1 cellular context compared by ENCODE assay signal in the genomic region with DNA sequence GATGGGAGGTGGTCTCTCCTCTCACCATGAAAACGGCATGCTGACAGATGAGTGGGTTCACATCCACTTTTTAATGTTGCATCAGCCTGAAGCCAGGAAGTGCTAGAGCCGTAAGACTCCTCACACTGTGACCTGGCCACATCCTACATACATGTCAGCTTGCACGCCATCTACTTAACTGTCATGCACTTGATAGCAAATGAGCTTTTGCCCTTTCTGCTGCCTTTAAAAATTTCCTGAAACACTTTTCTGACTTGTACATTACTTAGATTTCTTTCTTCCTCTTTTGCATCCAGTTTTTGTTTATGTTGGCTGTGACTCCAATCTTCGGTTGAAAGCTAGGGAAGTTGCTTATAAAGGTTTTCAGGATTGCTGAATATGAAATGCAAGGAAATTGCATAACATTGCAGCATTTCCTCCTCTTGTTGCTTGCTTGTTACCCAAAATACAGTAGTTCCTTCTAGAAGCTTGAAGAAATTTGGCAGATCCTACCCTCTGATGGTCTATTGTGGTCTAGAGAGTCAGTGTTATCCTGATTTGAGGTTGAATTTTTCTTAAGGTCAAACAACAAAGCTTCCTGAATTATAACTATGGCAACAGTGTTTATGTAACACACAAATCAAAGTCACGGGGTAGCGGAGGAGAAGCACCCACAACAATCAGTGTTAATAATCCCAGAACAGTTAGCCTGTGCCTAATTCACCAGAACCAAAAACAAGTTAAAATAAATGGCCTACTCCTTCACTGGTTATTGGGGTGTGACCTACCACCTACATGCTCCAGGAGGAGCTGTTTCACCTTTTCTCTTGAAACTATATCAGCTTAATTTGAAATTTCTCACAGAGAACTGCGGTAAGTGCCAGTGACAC.
TF ChIP-seq lines count a peak whose summit lies in the region.

No MANE protein-coding gene starts in this region.

TF ChIP-seq in HepG2, 621 proteins besides CTCF, POLR2A, EP300 and RAD21 (continued from another document):
- TF ChIP-seq MAF1 (CRISPR knock-in tag; IDR thresholded peaks at IDR 0.05; ENCODE audit: borderline replicate concordance) = no peak
- TF ChIP-seq NONO (IDR thresholded peaks at IDR 0.05) = no peak
- TF ChIP-seq NONO (CRISPR knock-in tag; conservative IDR thresholded peaks at IDR 0.05) = no peak
- TF ChIP-seq, protein P1, sequence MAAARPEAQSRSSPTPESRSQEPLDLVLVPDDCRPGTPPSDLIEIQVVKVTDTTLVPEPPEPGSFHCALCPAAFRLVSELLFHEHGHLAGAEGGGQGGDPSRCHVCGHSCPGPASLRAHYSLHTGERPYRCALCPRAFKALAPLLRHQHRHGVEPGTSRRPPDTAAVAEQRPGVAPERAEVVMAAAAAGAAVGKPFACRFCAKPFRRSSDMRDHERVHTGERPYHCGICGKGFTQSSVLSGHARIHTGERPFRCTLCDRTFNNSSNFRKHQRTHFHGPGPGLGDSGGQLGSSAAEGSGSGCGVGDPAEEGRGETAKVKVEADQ (CRISPR knock-in tag; IDR thresholded peaks at IDR 0.05; ENCODE audit: borderline replicate concordance) = no peak
- no peak for TF ChIP-seq DNMT1 (CRISPR knock-in tag; IDR thresholded peaks at IDR 0.05)
- TF ChIP-seq ATF7 (IDR thresholded peaks at IDR 0.05) = no peak
- no peak for TF ChIP-seq ATF7 (CRISPR knock-in tag; IDR thresholded peaks at IDR 0.05)
- TF ChIP-seq HOXA7 (CRISPR knock-in tag; IDR thresholded peaks at IDR 0.05) = no peak
- TF ChIP-seq, protein P2, sequence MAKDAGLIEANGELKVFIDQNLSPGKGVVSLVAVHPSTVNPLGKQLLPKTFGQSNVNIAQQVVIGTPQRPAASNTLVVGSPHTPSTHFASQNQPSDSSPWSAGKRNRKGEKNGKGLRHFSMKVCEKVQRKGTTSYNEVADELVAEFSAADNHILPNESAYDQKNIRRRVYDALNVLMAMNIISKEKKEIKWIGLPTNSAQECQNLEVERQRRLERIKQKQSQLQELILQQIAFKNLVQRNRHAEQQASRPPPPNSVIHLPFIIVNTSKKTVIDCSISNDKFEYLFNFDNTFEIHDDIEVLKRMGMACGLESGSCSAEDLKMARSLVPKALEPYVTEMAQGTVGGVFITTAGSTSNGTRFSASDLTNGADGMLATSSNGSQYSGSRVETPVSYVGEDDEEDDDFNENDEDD (CRISPR knock-in tag; IDR thresholded peaks at IDR 0.05; ENCODE audit: borderline replicate concordance) = no peak
- TF ChIP-seq, protein P3, sequence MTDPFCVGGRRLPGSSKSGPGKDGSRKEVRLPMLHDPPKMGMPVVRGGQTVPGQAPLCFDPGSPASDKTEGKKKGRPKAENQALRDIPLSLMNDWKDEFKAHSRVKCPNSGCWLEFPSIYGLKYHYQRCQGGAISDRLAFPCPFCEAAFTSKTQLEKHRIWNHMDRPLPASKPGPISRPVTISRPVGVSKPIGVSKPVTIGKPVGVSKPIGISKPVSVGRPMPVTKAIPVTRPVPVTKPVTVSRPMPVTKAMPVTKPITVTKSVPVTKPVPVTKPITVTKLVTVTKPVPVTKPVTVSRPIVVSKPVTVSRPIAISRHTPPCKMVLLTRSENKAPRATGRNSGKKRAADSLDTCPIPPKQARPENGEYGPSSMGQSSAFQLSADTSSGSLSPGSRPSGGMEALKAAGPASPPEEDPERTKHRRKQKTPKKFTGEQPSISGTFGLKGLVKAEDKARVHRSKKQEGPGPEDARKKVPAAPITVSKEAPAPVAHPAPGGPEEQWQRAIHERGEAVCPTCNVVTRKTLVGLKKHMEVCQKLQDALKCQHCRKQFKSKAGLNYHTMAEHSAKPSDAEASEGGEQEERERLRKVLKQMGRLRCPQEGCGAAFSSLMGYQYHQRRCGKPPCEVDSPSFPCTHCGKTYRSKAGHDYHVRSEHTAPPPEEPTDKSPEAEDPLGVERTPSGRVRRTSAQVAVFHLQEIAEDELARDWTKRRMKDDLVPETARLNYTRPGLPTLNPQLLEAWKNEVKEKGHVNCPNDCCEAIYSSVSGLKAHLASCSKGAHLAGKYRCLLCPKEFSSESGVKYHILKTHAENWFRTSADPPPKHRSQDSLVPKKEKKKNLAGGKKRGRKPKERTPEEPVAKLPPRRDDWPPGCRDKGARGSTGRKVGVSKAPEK (CRISPR knock-in tag; IDR thresholded peaks at IDR 0.05; ENCODE audit: borderline replicate concordance) = no peak
- TF ChIP-seq ATF1 (CRISPR knock-in tag; IDR thresholded peaks at IDR 0.05) = no peak
- TF ChIP-seq, protein P4, sequence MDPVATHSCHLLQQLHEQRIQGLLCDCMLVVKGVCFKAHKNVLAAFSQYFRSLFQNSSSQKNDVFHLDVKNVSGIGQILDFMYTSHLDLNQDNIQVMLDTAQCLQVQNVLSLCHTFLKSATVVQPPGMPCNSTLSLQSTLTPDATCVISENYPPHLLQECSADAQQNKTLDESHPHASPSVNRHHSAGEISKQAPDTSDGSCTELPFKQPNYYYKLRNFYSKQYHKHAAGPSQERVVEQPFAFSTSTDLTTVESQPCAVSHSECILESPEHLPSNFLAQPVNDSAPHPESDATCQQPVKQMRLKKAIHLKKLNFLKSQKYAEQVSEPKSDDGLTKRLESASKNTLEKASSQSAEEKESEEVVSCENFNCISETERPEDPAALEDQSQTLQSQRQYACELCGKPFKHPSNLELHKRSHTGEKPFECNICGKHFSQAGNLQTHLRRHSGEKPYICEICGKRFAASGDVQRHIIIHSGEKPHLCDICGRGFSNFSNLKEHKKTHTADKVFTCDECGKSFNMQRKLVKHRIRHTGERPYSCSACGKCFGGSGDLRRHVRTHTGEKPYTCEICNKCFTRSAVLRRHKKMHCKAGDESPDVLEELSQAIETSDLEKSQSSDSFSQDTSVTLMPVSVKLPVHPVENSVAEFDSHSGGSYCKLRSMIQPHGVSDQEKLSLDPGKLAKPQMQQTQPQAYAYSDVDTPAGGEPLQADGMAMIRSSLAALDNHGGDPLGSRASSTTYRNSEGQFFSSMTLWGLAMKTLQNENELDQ (CRISPR knock-in tag; IDR thresholded peaks at IDR 0.05; ENCODE audit: borderline replicate concordance) = no peak
- TF ChIP-seq, protein P5, sequence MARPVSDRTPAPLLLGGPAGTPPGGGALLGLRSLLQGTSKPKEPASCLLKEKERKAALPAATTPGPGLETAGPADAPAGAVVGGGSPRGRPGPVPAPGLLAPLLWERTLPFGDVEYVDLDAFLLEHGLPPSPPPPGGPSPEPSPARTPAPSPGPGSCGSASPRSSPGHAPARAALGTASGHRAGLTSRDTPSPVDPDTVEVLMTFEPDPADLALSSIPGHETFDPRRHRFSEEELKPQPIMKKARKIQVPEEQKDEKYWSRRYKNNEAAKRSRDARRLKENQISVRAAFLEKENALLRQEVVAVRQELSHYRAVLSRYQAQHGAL (CRISPR knock-in tag; IDR thresholded peaks at IDR 0.05; ENCODE audit: not compliant biosample characterization) = no peak
- TF ChIP-seq, protein P6, sequence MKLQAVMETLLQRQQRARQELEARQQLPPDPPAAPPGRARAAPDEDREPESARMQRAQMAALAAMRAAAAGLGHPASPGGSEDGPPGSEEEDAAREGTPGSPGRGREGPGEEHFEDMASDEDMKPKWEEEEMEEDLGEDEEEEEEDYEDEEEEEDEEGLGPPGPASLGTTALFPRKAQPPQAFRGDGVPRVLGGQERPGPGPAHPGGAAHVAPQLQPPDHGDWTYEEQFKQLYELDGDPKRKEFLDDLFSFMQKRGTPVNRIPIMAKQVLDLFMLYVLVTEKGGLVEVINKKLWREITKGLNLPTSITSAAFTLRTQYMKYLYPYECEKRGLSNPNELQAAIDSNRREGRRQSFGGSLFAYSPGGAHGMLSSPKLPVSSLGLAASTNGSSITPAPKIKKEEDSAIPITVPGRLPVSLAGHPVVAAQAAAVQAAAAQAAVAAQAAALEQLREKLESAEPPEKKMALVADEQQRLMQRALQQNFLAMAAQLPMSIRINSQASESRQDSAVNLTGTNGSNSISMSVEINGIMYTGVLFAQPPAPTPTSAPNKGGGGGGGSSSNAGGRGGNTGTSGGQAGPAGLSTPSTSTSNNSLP (IDR thresholded peaks at IDR 0.05; ENCODE audit: low read depth, low read length) = no peak
- TF ChIP-seq, protein P7, sequence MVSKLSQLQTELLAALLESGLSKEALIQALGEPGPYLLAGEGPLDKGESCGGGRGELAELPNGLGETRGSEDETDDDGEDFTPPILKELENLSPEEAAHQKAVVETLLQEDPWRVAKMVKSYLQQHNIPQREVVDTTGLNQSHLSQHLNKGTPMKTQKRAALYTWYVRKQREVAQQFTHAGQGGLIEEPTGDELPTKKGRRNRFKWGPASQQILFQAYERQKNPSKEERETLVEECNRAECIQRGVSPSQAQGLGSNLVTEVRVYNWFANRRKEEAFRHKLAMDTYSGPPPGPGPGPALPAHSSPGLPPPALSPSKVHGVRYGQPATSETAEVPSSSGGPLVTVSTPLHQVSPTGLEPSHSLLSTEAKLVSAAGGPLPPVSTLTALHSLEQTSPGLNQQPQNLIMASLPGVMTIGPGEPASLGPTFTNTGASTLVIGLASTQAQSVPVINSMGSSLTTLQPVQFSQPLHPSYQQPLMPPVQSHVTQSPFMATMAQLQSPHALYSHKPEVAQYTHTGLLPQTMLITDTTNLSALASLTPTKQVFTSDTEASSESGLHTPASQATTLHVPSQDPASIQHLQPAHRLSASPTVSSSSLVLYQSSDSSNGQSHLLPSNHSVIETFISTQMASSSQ (IDR thresholded peaks at IDR 0.05; ENCODE audit: low read depth) = no peak
- TF ChIP-seq, protein P7 (CRISPR knock-in tag; IDR thresholded peaks at IDR 0.05; ENCODE audit: borderline replicate concordance) = no peak
- TF ChIP-seq HNRNPK (IDR thresholded peaks at IDR 0.05; ENCODE audit: low read depth, low read length, poor library complexity, severe bottlenecking) = peak; percentile 38
- TF ChIP-seq, protein P8, sequence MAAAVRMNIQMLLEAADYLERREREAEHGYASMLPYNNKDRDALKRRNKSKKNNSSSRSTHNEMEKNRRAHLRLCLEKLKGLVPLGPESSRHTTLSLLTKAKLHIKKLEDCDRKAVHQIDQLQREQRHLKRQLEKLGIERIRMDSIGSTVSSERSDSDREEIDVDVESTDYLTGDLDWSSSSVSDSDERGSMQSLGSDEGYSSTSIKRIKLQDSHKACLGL (CRISPR knock-in tag; IDR thresholded peaks at IDR 0.05) = no peak
- no peak for TF ChIP-seq ZSCAN20 (CRISPR knock-in tag; IDR thresholded peaks at IDR 0.05; ENCODE audit: borderline replicate concordance)
- TF ChIP-seq, protein P9, sequence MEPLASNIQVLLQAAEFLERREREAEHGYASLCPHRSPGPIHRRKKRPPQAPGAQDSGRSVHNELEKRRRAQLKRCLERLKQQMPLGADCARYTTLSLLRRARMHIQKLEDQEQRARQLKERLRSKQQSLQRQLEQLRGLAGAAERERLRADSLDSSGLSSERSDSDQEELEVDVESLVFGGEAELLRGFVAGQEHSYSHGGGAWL (CRISPR knock-in tag; IDR thresholded peaks at IDR 0.05) = no peak
- TF ChIP-seq ZNF747 (CRISPR knock-in tag; IDR thresholded peaks at IDR 0.05; ENCODE audit: borderline replicate concordance) = no peak
